ENCODE assay signal across 1 cellular context in the genomic region with DNA sequence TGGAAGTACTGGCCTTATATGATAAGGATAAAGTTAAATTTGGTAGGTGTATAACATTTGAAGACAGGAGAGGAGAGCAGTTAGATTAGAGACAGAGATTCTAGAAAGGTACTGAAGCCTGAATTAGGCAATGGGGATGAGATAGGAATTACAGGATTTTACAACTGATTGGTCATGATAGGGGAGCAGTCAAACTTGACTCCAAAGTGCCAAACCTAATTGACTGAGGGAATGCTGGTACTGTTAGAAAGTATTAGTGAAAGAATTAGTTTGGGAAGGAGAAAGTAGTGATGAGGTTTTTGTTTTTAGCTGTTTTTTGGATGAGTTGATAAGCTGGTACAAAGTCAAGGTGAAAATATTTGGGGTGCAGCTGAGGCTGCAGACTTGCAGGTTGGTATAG.
TF ChIP-seq lines count a peak whose summit lies in the region.

No MANE protein-coding gene starts in this region.

TF ChIP-seq in K562, 482 proteins besides CTCF, POLR2A, EP300 and RAD21:
- TF ChIP-seq TEAD4 (IDR thresholded peaks at IDR 0.05; ENCODE audit: low read length) (no peak), TEAD4 (CRISPR knock-in tag; IDR thresholded peaks at IDR 0.05; ENCODE audit: borderline replicate concordance) (no peak), ELK1 (CRISPR knock-in tag; IDR thresholded peaks at IDR 0.05) (no peak), HDAC1 (IDR thresholded peaks at IDR 0.05) (peak in 1 of 2 experiments; percentile 9; a peak in 1 of 4 replicates), ZNF212 (CRISPR knock-in tag; IDR thresholded peaks at IDR 0.05) (no peak), IFI16 (CRISPR knock-in tag; IDR thresholded peaks at IDR 0.05) (no peak), ATF3 (IDR thresholded peaks at IDR 0.05) (no peak), ATF3 (CRISPR knock-in tag; conservative IDR thresholded peaks at IDR 0.05) (no peak), MTF1 (CRISPR knock-in tag; IDR thresholded peaks at IDR 0.05; ENCODE audit: borderline replicate concordance) (no peak), HMGN3 (IDR thresholded peaks at IDR 0.05; ENCODE audit: borderline replicate concordance, extremely low read depth, insufficient read length, low read depth, low read length) (no peak), EZH2 (IDR thresholded peaks at IDR 0.05; ENCODE audit: borderline replicate concordance, low read depth, low read length) (no peak), PRPF4 (IDR thresholded peaks at IDR 0.05; ENCODE audit: insufficient read depth, low read depth, low read length, poor library complexity, severe bottlenecking) (no peak), MLLT1 (IDR thresholded peaks at IDR 0.05) (peak in 1 of 2 experiments; percentile 27; a peak in 1 of 4 replicates), JUNB (CRISPR knock-in tag; conservative IDR thresholded peaks at IDR 0.05) (no peak), COPS2 (conservative IDR thresholded peaks at IDR 0.05) (no peak), NFIC (IDR thresholded peaks at IDR 0.05) (0 out of 2 replicates have a peak, but pooled peaks have one; percentile 16), DACH1 (IDR thresholded peaks at IDR 0.05; ENCODE audit: partially characterized antibody) (peak; percentile 22), MAFG (tag; conservative IDR thresholded peaks at IDR 0.05) (no peak), THRB (CRISPR knock-in tag; conservative IDR thresholded peaks at IDR 0.05) (0 out of 2 replicates have a peak, but pooled peaks have one; percentile 24), ETV5 (CRISPR knock-in tag; IDR thresholded peaks at IDR 0.05; ENCODE audit: low read depth) (no peak), ARID1B (IDR thresholded peaks at IDR 0.05) (0 out of 2 replicates have a peak, but pooled peaks have one; percentile 3), KAT2B (IDR thresholded peaks at IDR 0.05; ENCODE audit: low read depth, low read length) (no peak), EWSR1 (IDR thresholded peaks at IDR 0.05; ENCODE audit: borderline replicate concordance, low read depth, partially characterized antibody) (peak; percentile 21), ZNF175 (CRISPR knock-in tag; IDR thresholded peaks at IDR 0.05; ENCODE audit: low read depth) (no peak), CEBPB (tag; IDR thresholded peaks at IDR 0.05) (0 out of 2 replicates have a peak, but pooled peaks have one; percentile 20), VEZF1 (CRISPR knock-in tag; IDR thresholded peaks at IDR 0.05) (no peak), RAD51 (IDR thresholded peaks at IDR 0.05; ENCODE audit: borderline replicate concordance, low read depth) (no peak), MBD2 (IDR thresholded peaks at IDR 0.05; ENCODE audit: borderline replicate concordance, low read depth) (no peak), MAX (CRISPR knock-in tag; IDR thresholded peaks at IDR 0.05) (no peak), SUPT5H (IDR thresholded peaks at IDR 0.05) (0 out of 2 replicates have a peak, but pooled peaks have one; percentile 33)
